Comparison of ENCODE assay signal across 16 cellular contexts in genomic region chr6:157292202-157292601, GRCh38. TPM values are rescaled to one million over a fixed set of nuclear protein-coding genes. Genes with fewer than 3 reads are reported as not detected.
DNase-seq lines count a peak whose midpoint lies in the region; ATAC-seq lines count a peak whose summit lies in the region.
"Had no signal": no experiment of that assay in that cellular context is flagged by ENCODE, and none has a peak within 500 bp of the region (broad histone marks: within the 10 kb centered on the region; RNA-seq: fewer than 3 reads in every experiment).

No MANE protein-coding gene starts in this region.

- no peaks in the 10 kb centered on the region for H3K27me3 Mint-ChIP-seq in activated CD4-positive, alpha-beta T cell treated with anti-CD3 and anti-CD28 coated beads, Interleukin-2, amount 10 ng/mL, durations not matched to agents 7 days and 5 days
- H3K27me3 Mint-ChIP-seq in stimulated activated naive CD8-positive, alpha-beta T cell treated with anti-CD3 and anti-CD28 coated beads, Interleukin-15, amount 100 ng/mL, for 72 hours = no peaks in the 10 kb centered on the region
- no peaks in the 10 kb centered on the region for H3K27me3 Mint-ChIP-seq in T-helper 17 cell
- no peaks in the 10 kb centered on the region for H3K27me3 Mint-ChIP-seq in naive thymus-derived CD8-positive, alpha-beta T cell

- CTCF ChIA-PET in activated CD4-positive, alpha-beta T cell treated with anti-CD3 and anti-CD28 coated beads, Interleukin-2, amount 10 ng/mL, durations not matched to agents 7 days and 5 days (lab: Charles Lee) = no interaction called here

- no peak for DNase-seq in activated CD4-positive, alpha-beta T cell treated with anti-CD3 and anti-CD28 coated beads, Interleukin-2, amount 10 ng/mL, durations not matched to agents 7 days and 5 days
- DNase-seq in activated CD4-positive, alpha-beta T cell treated with anti-CD3 and anti-CD28 coated beads for 4 hours = no peak
- no peak for DNase-seq in stimulated activated naive CD8-positive, alpha-beta T cell treated with anti-CD3 and anti-CD28 coated beads, Interleukin-15, amount 100 ng/mL, for 72 hours
- no peak for DNase-seq in stimulated activated naive CD8-positive, alpha-beta T cell treated with anti-CD3 and anti-CD28 coated beads, Interleukin-15, Interleukin-2, amounts not matched to agents 100 U/mL and 50 U/mL, for 24 hours
- DNase-seq in T-helper 17 cell (no peak), cerebellar cortex (ENCODE audit: low spot score) (no peak)
- no peak for DNase-seq in naive thymus-derived CD8-positive, alpha-beta T cell
- DNase-seq: CD8-positive, alpha-beta T cell; COR-L47; DMS153; DMS79 treated with DMSO at 0.1 percent for 48 hours; EL; GM23248 had no signal

- peak; percentile 61 for ATAC-seq in stimulated activated naive CD8-positive, alpha-beta T cell treated with anti-CD3 and anti-CD28 coated beads, Interleukin-15, amount 100 ng/mL, for 72 hours
- no peak for ATAC-seq in stimulated activated naive CD8-positive, alpha-beta T cell treated with anti-CD3 and anti-CD28 coated beads, Interleukin-15, Interleukin-2, amounts not matched to agents 100 U/mL and 50 U/mL, for 24 hours
- ATAC-seq in T-helper 17 cell (peak; percentile 53), GM21786 (IDR thresholded peaks at IDR 0.05; ENCODE audit: unreplicated experiment) (no peak)
- peak; percentile 53 to 55 for ATAC-seq in naive thymus-derived CD8-positive, alpha-beta T cell
- ATAC-seq: CD8-positive, alpha-beta T cell; HCT116 had no signal

- H3K36me3 Mint-ChIP-seq in activated CD4-positive, alpha-beta T cell treated with anti-CD3 and anti-CD28 coated beads, Interleukin-2, amount 10 ng/mL, durations not matched to agents 7 days and 5 days (ENCODE audit: low read depth) = peaks cover 16% of the 10 kb centered on the region
- H3K36me3 Mint-ChIP-seq in T-helper 17 cell (ENCODE audit: low read depth) = peaks cover 6% of the 10 kb centered on the region
- peaks cover 0 to 35% (median 2%) of the 10 kb centered on the region in 3 donors for H3K36me3 Mint-ChIP-seq in naive thymus-derived CD8-positive, alpha-beta T cell

- no peak overlapping the region for H3K4me3 Mint-ChIP-seq in activated CD4-positive, alpha-beta T cell treated with anti-CD3 and anti-CD28 coated beads, Interleukin-2, amount 10 ng/mL, durations not matched to agents 7 days and 5 days
- H3K4me3 Mint-ChIP-seq in stimulated activated naive CD8-positive, alpha-beta T cell treated with anti-CD3 and anti-CD28 coated beads, Interleukin-15, amount 100 ng/mL, for 72 hours = no peak overlapping the region
- H3K4me3 Mint-ChIP-seq in T-helper 17 cell = no peak overlapping the region
- no peak overlapping the region for H3K4me3 Mint-ChIP-seq in naive thymus-derived CD8-positive, alpha-beta T cell
- H3K4me3 Mint-ChIP-seq: CD14-positive monocyte; CD8-positive, alpha-beta T cell had no signal

- peak overlapping the region; percentile 36 for H3K27ac Mint-ChIP-seq in activated CD4-positive, alpha-beta T cell treated with anti-CD3 and anti-CD28 coated beads, Interleukin-2, amount 10 ng/mL, durations not matched to agents 7 days and 5 days
- no peak overlapping the region for H3K27ac Mint-ChIP-seq in stimulated activated naive CD8-positive, alpha-beta T cell treated with anti-CD3 and anti-CD28 coated beads, Interleukin-15, amount 100 ng/mL, for 72 hours
- H3K27ac Mint-ChIP-seq in T-helper 17 cell = no peak overlapping the region
- H3K27ac Mint-ChIP-seq in naive thymus-derived CD8-positive, alpha-beta T cell = peak overlapping the region in 1 of 10 donors; percentile 9
- H3K27ac Mint-ChIP-seq: CD8-positive, alpha-beta T cell had no signal

- H3K9me3 Mint-ChIP-seq in activated CD4-positive, alpha-beta T cell treated with anti-CD3 and anti-CD28 coated beads, Interleukin-2, amount 10 ng/mL, durations not matched to agents 7 days and 5 days = no peaks in the 10 kb centered on the region
- H3K9me3 Mint-ChIP-seq in stimulated activated naive CD8-positive, alpha-beta T cell treated with anti-CD3 and anti-CD28 coated beads, Interleukin-15, amount 100 ng/mL, for 72 hours = no peaks in the 10 kb centered on the region
- H3K9me3 Mint-ChIP-seq in naive thymus-derived CD8-positive, alpha-beta T cell = no peaks in the 10 kb centered on the region
- H3K9me3 Mint-ChIP-seq: CD14-positive monocyte; CD8-positive, alpha-beta T cell had no signal

- POLR2A ChIA-PET in activated CD4-positive, alpha-beta T cell treated with anti-CD3 and anti-CD28 coated beads, Interleukin-2, amount 10 ng/mL, durations not matched to agents 7 days and 5 days (lab: Charles Lee) = no interaction called here
- POLR2A ChIA-PET in naive thymus-derived CD8-positive, alpha-beta T cell (lab: Charles Lee) = no interaction called here

- H3K9me3 ChIP-seq in T-helper 17 cell (ENCODE audit: control insufficient read depth, low read length, poor library complexity, severe bottlenecking) = no peaks in the 10 kb centered on the region

- H3K4me1 Mint-ChIP-seq in activated CD4-positive, alpha-beta T cell treated with anti-CD3 and anti-CD28 coated beads, Interleukin-2, amount 10 ng/mL, durations not matched to agents 7 days and 5 days = peaks cover 12% of the 10 kb centered on the region
- H3K4me1 Mint-ChIP-seq in stimulated activated naive CD8-positive, alpha-beta T cell treated with anti-CD3 and anti-CD28 coated beads, Interleukin-15, amount 100 ng/mL, for 72 hours = no peaks in the 10 kb centered on the region
- H3K4me1 Mint-ChIP-seq in T-helper 17 cell = peaks cover 10% of the 10 kb centered on the region
- peaks cover 6 to 12% (median 8%) of the 10 kb centered on the region in 4 donors for H3K4me1 Mint-ChIP-seq in naive thymus-derived CD8-positive, alpha-beta T cell
- H3K4me1 Mint-ChIP-seq: CD14-positive monocyte had no signal

RNA-seq across cellular contexts. Expression of gene TMEM242, which starts 31.1 kb away (rescaled TPM):
- 1 to 10 TPM; 7.9 to 9.0 TPM for total RNA-seq in activated CD4-positive, alpha-beta T cell treated with anti-CD3 and anti-CD28 coated beads, Interleukin-2, amount 10 ng/mL, durations not matched to agents 7 days and 5 days
- 10 to 100 TPM; 12.4 to 12.9 TPM for total RNA-seq in T-helper 17 cell
- 10 to 100 TPM; 13.0 to 14.4 TPM for total RNA-seq in naive thymus-derived CD8-positive, alpha-beta T cell
- polyA plus RNA-seq in naive thymus-derived CD8-positive, alpha-beta T cell = 10 to 100 TPM in 2 of 3 donors, 1 to 10 TPM in 1; 9.5 to 14.3 (median 10.8) TPM

Comparison
In these comparisons a context has a peak if more than half of its experiments do, and no peak if none do; other contexts are left out.
1. ATAC-seq: peak in stimulated activated naive CD8-positive, alpha-beta T cell treated with anti-CD3 and anti-CD28 coated beads, Interleukin-15, amount 100 ng/mL, for 72 hours (single experiment), T-helper 17 cell (single experiment) and naive thymus-derived CD8-positive, alpha-beta T cell (2 of 2); none in stimulated activated naive CD8-positive, alpha-beta T cell treated with anti-CD3 and anti-CD28 coated beads, Interleukin-15, Interleukin-2, amounts not matched to agents 100 U/mL and 50 U/mL, for 24 hours (single experiment) and GM21786 (single experiment).